1 cellular context compared by ENCODE assay signal in genomic region chr3:172102123-172102882, GRCh38.
TF ChIP-seq lines count a peak whose summit lies in the region.

No MANE protein-coding gene starts in this region.

TF ChIP-seq in HepG2, 621 proteins besides CTCF, POLR2A, EP300 and RAD21 (continued from another document and continues in another):
- TF ChIP-seq ZBTB33 (CRISPR knock-in tag; IDR thresholded peaks at IDR 0.05) (0 out of 2 replicates have a peak, but pooled peaks have one; percentile 42), ZBTB21 (CRISPR knock-in tag; IDR thresholded peaks at IDR 0.05) (no peak), ZBTB7A (CRISPR knock-in tag; IDR thresholded peaks at IDR 0.05) (no peak), ZNF792 (CRISPR knock-in tag; IDR thresholded peaks at IDR 0.05) (no peak), KLF6 (CRISPR knock-in tag; IDR thresholded peaks at IDR 0.05) (no peak), GPBP1L1 (CRISPR knock-in tag; IDR thresholded peaks at IDR 0.05) (no peak), HDAC6 (IDR thresholded peaks at IDR 0.05; ENCODE audit: low read depth, low read length) (no peak), ZGPAT (CRISPR knock-in tag; IDR thresholded peaks at IDR 0.05) (peak; percentile 10; the same call in 1 of the 2 replicates), TOPORS (CRISPR knock-in tag; IDR thresholded peaks at IDR 0.05) (no peak), ZSCAN22 (CRISPR knock-in tag; IDR thresholded peaks at IDR 0.05) (no peak), ZBTB40 (IDR thresholded peaks at IDR 0.05) (no peak), ZBTB40 (CRISPR knock-in tag; IDR thresholded peaks at IDR 0.05) (no peak), HNRNPLL (IDR thresholded peaks at IDR 0.05; ENCODE audit: low read depth, low read length, poor library complexity, severe bottlenecking) (no peak), THAP7 (CRISPR knock-in tag; IDR thresholded peaks at IDR 0.05) (no peak), KLF12 (CRISPR knock-in tag; IDR thresholded peaks at IDR 0.05; ENCODE audit: borderline replicate concordance) (no peak), POLR2AphosphoS5 (IDR thresholded peaks at IDR 0.05; ENCODE audit: low read depth, low read length) (peak; percentile 31; the same call in 1 of the 2 replicates), ZNF687 (CRISPR knock-in tag; IDR thresholded peaks at IDR 0.05) (peak; percentile 49; the same call in 1 of the 2 replicates), TFE3 (CRISPR knock-in tag; IDR thresholded peaks at IDR 0.05) (no peak), MXD4 (CRISPR knock-in tag; IDR thresholded peaks at IDR 0.05) (no peak), TRIM22 (IDR thresholded peaks at IDR 0.05) (no peak), ZNF44 (CRISPR knock-in tag; IDR thresholded peaks at IDR 0.05) (0 out of 2 replicates have a peak, but pooled peaks have one; percentile 46), ZNF121 (CRISPR knock-in tag; IDR thresholded peaks at IDR 0.05) (no peak), DMTF1 (CRISPR knock-in tag; IDR thresholded peaks at IDR 0.05) (no peak), ZNF781 (CRISPR knock-in tag; IDR thresholded peaks at IDR 0.05; ENCODE audit: borderline replicate concordance, not compliant biosample characterization) (no peak)
